In genomic region chr4:8341691-8342090, GRCh38 we compare ENCODE assay signal across 17 cellular contexts.
DNase-seq lines count a peak whose midpoint lies in the region; ATAC-seq and TF ChIP-seq lines count a peak whose summit lies in the region.
"Had no signal": no experiment of that assay in that cellular context is flagged by ENCODE, and none has a peak within 500 bp of the region (broad histone marks: within the 10 kb centered on the region; RNA-seq: fewer than 3 reads in every experiment).

No MANE protein-coding gene starts in this region.

- no peak overlapping the region for H3K4me3 Mint-ChIP-seq in stimulated activated naive B cell treated with anti-CD40 and anti-IgM and Interleukin-4, amounts not matched to agents 10 μg/mL and 1 μg/mL and 100 μg/mL, for 72 hours

- H3K27ac Mint-ChIP-seq in stimulated activated naive B cell treated with anti-CD40 and anti-IgM and Interleukin-4, amounts not matched to agents 10 μg/mL and 1 μg/mL and 100 μg/mL, for 72 hours: no peak overlapping the region

- WGBS in psoas muscle, 3 donors: 30 to 56% (median 37%) methylated on average over 10 of the region's 10 CpGs

- no peaks in the 10 kb centered on the region for H3K36me3 ChIP-seq in psoas muscle (ENCODE audit: insufficient read depth in 1 of 2, low read depth in 1 of 2)
- no peaks in the 10 kb centered on the region for H3K36me3 ChIP-seq in uterus

- ATAC-seq in psoas muscle (peak; percentile 76 to 86 (median 82)), HG03108 (IDR thresholded peaks at IDR 0.05; ENCODE audit: unreplicated experiment) (no peak)
- no peak for ATAC-seq in stimulated activated naive B cell treated with anti-CD40 and anti-IgM and Interleukin-4, amounts not matched to agents 10 μg/mL and 1 μg/mL and 100 μg/mL, for 72 hours (replicated peaks)
- ATAC-seq: activated CD4-positive, CD25-positive, alpha-beta regulatory T cell treated with anti-CD3 and anti-CD28 coated beads, Interleukin-2, amount 50 U/mL, for 24 hours; esophagus mucosa had no signal

- H3K27ac ChIP-seq in psoas muscle (peak overlapping the region; percentile 56), uterus (peak overlapping the region; percentile 71 to 81)
- H3K27ac ChIP-seq: KMS-11 had no signal

- H3K27me3 ChIP-seq in psoas muscle (ENCODE audit: insufficient read depth in 3 of 3, low read length in 2 of 3) (no peaks in the 10 kb centered on the region), uterus (no peaks in the 10 kb centered on the region)

- peaks cover 8 to 9% of the 10 kb centered on the region in 2 donors for H3K9me3 Mint-ChIP-seq in stimulated activated naive B cell treated with anti-CD40 and anti-IgM and Interleukin-4, amounts not matched to agents 10 μg/mL and 1 μg/mL and 100 μg/mL, for 72 hours

- H3K4me1 Mint-ChIP-seq in stimulated activated naive B cell treated with anti-CD40 and anti-IgM and Interleukin-4, amounts not matched to agents 10 μg/mL and 1 μg/mL and 100 μg/mL, for 72 hours: no peaks in the 10 kb centered on the region

- no peak for TF ChIP-seq POLR2A in uterus (IDR thresholded peaks at IDR 0.05)

- H3K4me1 ChIP-seq in psoas muscle: peaks cover 19% of the 10 kb centered on the region
- peaks cover 9 to 13% of the 10 kb centered on the region in 2 donors for H3K4me1 ChIP-seq in uterus

- intact Hi-C loops in psoas muscle (cut with DNase I): loop anchor here (5.0 kb wide), 2 partner anchors 36 to 46 kb away; no protein-coding TSS in a partner anchor
- intact Hi-C loops in uterus (cut with DNase I; ENCODE audit: low total_unique reads): no loop called here

- DNase-seq in fibroblast of pulmonary artery (ENCODE audit: low read depth): peak; percentile 37
- peak; percentile 42 for DNase-seq in kidney glomerular epithelial cell (lab: John Stamatoyannopoulos, UW)
- DNase-seq in psoas muscle: peak; percentile 61 to 87
- peak; percentile 68 for DNase-seq in uterus
- DNase-seq in NCI-H526 treated with DMSO at 0.1 percent for 48 hours (lab: John Stamatoyannopoulos, UW): no peak
- no peak for DNase-seq in stimulated activated naive B cell treated with anti-CD40 and anti-IgM and Interleukin-4, amounts not matched to agents 10 μg/mL and 1 μg/mL and 100 μg/mL, for 72 hours
- DNase-seq: activated gamma-delta T cell; aorta; DMS53; mesendoderm; NCI-H1417; NCI-H226; stimulated activated naive CD4-positive, alpha-beta T cell treated with Interleukin-2 at 50 U/mL for 16 hours had no signal

- peaks cover 5 to 8% of the 10 kb centered on the region in 2 donors for H3K27me3 Mint-ChIP-seq in stimulated activated naive B cell treated with anti-CD40 and anti-IgM and Interleukin-4, amounts not matched to agents 10 μg/mL and 1 μg/mL and 100 μg/mL, for 72 hours

- H3K36me3 Mint-ChIP-seq in stimulated activated naive B cell treated with anti-CD40 and anti-IgM and Interleukin-4, amounts not matched to agents 10 μg/mL and 1 μg/mL and 100 μg/mL, for 72 hours: no peaks in the 10 kb centered on the region

- TF ChIP-seq CTCF in fibroblast of pulmonary artery (IDR thresholded peaks at IDR 0.05; ENCODE audit: low read length, missing control alignments): no peak
- no peak for TF ChIP-seq CTCF in psoas muscle (IDR thresholded peaks at IDR 0.05)
- TF ChIP-seq CTCF in uterus (IDR thresholded peaks at IDR 0.05): no peak

- H3K4me3 ChIP-seq in fibroblast of pulmonary artery (replicated peaks; ENCODE audit: low read depth, low read length): no peak overlapping the region
- no peak overlapping the region for H3K4me3 ChIP-seq in psoas muscle
- no peak overlapping the region for H3K4me3 ChIP-seq in uterus

- H3K9me3 ChIP-seq in psoas muscle (no peaks in the 10 kb centered on the region), uterus (no peaks in the 10 kb centered on the region)

Comparison
In these comparisons a context has a peak if more than half of its experiments do, and no peak if none do; other contexts are left out.
1. DNase-seq: peak in fibroblast of pulmonary artery (single experiment), kidney glomerular epithelial cell (single experiment), psoas muscle (2 of 2) and uterus (2 of 2); none in NCI-H526 treated with DMSO at 0.1 percent for 48 hours (single experiment) and stimulated activated naive B cell treated with anti-CD40 and anti-IgM and Interleukin-4, amounts not matched to agents 10 μg/mL and 1 μg/mL and 100 μg/mL, for 72 hours (single experiment).
2. ATAC-seq: peak in psoas muscle (4 of 4); none in HG03108 (single experiment) and stimulated activated naive B cell treated with anti-CD40 and anti-IgM and Interleukin-4, amounts not matched to agents 10 μg/mL and 1 μg/mL and 100 μg/mL, for 72 hours (0 of 2).